In the genomic region with DNA sequence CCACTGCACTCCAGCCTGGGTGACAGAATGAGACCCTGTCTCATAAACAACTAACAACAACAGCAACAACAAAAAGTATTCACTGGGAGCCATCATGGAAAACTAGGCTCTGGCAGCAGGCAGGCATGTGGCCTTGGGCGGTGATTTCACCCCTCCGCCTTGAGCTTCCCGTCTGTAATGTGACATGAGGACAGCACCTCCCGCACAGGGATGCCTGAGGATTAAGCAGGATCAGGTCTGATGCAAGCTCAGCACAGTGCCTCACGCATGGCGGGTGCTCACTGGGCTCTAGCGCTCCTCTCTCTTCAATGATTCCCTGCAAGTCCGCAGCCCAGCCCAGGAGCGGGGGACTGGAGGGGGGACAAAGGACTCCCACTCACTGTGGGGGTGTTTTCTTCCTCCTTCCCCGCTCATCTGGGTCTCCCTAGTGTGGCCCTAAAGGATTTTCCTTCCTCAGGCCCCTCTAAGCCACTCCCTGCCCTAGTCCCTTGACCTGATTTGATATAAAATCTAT, we compare ENCODE assay signal across 11 cellular contexts. TPM values are rescaled to one million over a fixed set of nuclear protein-coding genes. Genes with fewer than 3 reads are reported as not detected.
DNase-seq lines count a peak whose midpoint lies in the region; ATAC-seq and TF ChIP-seq lines count a peak whose summit lies in the region.
"Had no signal": no experiment of that assay in that cellular context is flagged by ENCODE, and none has a peak within 500 bp of the region (broad histone marks: within the 10 kb centered on the region; RNA-seq: fewer than 3 reads in every experiment).

No MANE protein-coding gene starts in this region.

- no peak overlapping the region for H3K4me2 ChIP-seq in OCI-LY7 (ENCODE audit: low read length)

- H3K4me1 Mint-ChIP-seq in brain = peaks cover 48% of the 10 kb centered on the region

- H3K9me3 ChIP-seq in lower lobe of right lung (no peaks in the 10 kb centered on the region), thoracic aorta (no peaks in the 10 kb centered on the region), OCI-LY7 (ENCODE audit: low read length) (no peaks in the 10 kb centered on the region)

- no peaks in the 10 kb centered on the region for H3K9me2 ChIP-seq in OCI-LY7 (ENCODE audit: insufficient read depth, low read length)

- H4K20me1 ChIP-seq in OCI-LY7 (ENCODE audit: insufficient read depth, low read length) = no peaks in the 10 kb centered on the region

- H3K4me3 Mint-ChIP-seq in brain = peak overlapping the region in 3 of 5 experiments; percentile 21 to 48 (median 32)

- DNase-seq in M059J (ENCODE audit: low read depth) (peak; percentile 59), lower lobe of right lung (no peak), thoracic aorta (ENCODE audit: low spot score) (no peak), OCI-LY7 (ENCODE audit: low spot score) (no peak), NCI-H2107 treated with DMSO at 0.1 percent for 48 hours (lab: John Stamatoyannopoulos, UW; ENCODE audit: unreplicated experiment) (no peak)
- DNase-seq: activated CD8-positive, alpha-beta memory T cell treated with anti-CD3 and anti-CD28 coated beads, Interleukin-2, amount 50 U/mL, for 48 hours; NCI-H2171; posterior cingulate gyrus had no signal

- TF ChIP-seq CTCF in brain (conservative IDR thresholded peaks at IDR 0.05) = no peak
- no peak for TF ChIP-seq CTCF in lower lobe of right lung (IDR thresholded peaks at IDR 0.05)
- no peak for TF ChIP-seq CTCF in thoracic aorta (IDR thresholded peaks at IDR 0.05)
- TF ChIP-seq CTCF in OCI-LY7 (conservative IDR thresholded peaks at IDR 0.05; ENCODE audit: low read length) = no peak

- intact Hi-C loops in lower lobe of right lung (cut with DNase I) = no loop called here
- intact Hi-C loops in OCI-LY7 (cut with micrococcal nuclease; ENCODE audit: unreplicated experiment) = no loop called here

- H3K27ac Mint-ChIP-seq in brain = peak overlapping the region; percentile 24 to 75 (median 57)

- H3K27ac ChIP-seq in lower lobe of right lung = peak overlapping the region; percentile 1
- H3K27ac ChIP-seq in thoracic aorta = peak overlapping the region; percentile 89 to 99
- H3K27ac ChIP-seq in OCI-LY7 (ENCODE audit: low read depth, low read length, poor library complexity, severe bottlenecking) = no peak overlapping the region

- CTCF ChIA-PET in OCI-LY7 (lab: Charles Lee; ENCODE audit: unreplicated experiment) = no interaction called here

- no peaks in the 10 kb centered on the region for H3K79me2 ChIP-seq in OCI-LY7 (ENCODE audit: insufficient read depth, low read depth, low read length)

- H3K4me3 ChIP-seq in lower lobe of right lung (no peak overlapping the region), thoracic aorta (peak overlapping the region; percentile 96), OCI-LY7 (ENCODE audit: low read depth, low read length, poor library complexity, severe bottlenecking) (no peak overlapping the region)

- no peaks in the 10 kb centered on the region for H3K36me3 Mint-ChIP-seq in brain

- H3K4me1 ChIP-seq in lower lobe of right lung (peaks cover 52% of the 10 kb centered on the region), thoracic aorta (ENCODE audit: control insufficient read depth in 1 of 2, low read depth in 2 of 2) (peaks cover 29 to 71% of the 10 kb centered on the region in 2 donors), OCI-LY7 (ENCODE audit: insufficient read depth, low read length, poor library complexity, severe bottlenecking) (peaks cover 8% of the 10 kb centered on the region)

- H3K27me3 ChIP-seq in lower lobe of right lung (ENCODE audit: low read depth) (no peaks in the 10 kb centered on the region), thoracic aorta (replicated peaks; ENCODE audit: insufficient read depth) (no peaks in the 10 kb centered on the region)

- peaks cover 4% of the 10 kb centered on the region for H3K27me3 Mint-ChIP-seq in brain

- H3K36me3 ChIP-seq in lower lobe of right lung (no peaks in the 10 kb centered on the region), thoracic aorta (no peaks in the 10 kb centered on the region), OCI-LY7 (ENCODE audit: insufficient read depth, low read length) (no peaks in the 10 kb centered on the region)

- no peak overlapping the region for H2AFZ ChIP-seq in OCI-LY7 (ENCODE audit: low read length)

- H3K9me3 Mint-ChIP-seq in brain = peaks cover 0 to 3% (median 2%) of the 10 kb centered on the region in 5 experiments

- POLR2A ChIA-PET in OCI-LY7 (lab: Charles Lee) = no interaction called here

- no TSS peak for BruUV-seq in OCI-LY7 (replicated peaks; lab: Mats Ljungman, UMichigan)

- ATAC-seq in lower lobe of right lung (no peak), thoracic aorta (ENCODE audit: insufficient number of reproducible peaks, low FRiP score, low read depth) (no peak), HG03439 (IDR thresholded peaks at IDR 0.05; ENCODE audit: unreplicated experiment) (no peak), GM19467 (IDR thresholded peaks at IDR 0.05; ENCODE audit: unreplicated experiment) (no peak)

RNA-seq across cellular contexts. Expression of gene PLCD3, which starts 2.8 kb away (rescaled TPM):
- 31.2 and 36.3 TPM in 2 replicates for total RNA-seq in M059J (2014; rRNA removed; shearing (Covaris generic))
- polyA plus RNA-seq in brain (ENCODE audit: insufficient read depth, low read depth, low replicate concordance) = 35.8 TPM
- 38.3 TPM for total RNA-seq in lower lobe of right lung
- 100 to 1,000 TPM in 1 of 2 donors, 10 to 100 TPM in 1; 79.3 to 116 TPM for total RNA-seq in thoracic aorta
- 1.4 and 3.6 TPM in 2 replicates for total RNA-seq in OCI-LY7 (2014; rRNA removed; shearing (Covaris generic))
- total RNA-seq in OCI-LY7 (2022) = 1.7 and 4.6 TPM in 2 replicates

RNA-seq across cellular contexts. Expression of gene ACBD4, which starts 6.0 kb away (rescaled TPM):
- total RNA-seq in M059J (2014; rRNA removed; shearing (Covaris generic)) = 1.5 and 3.7 TPM in 2 replicates
- polyA plus RNA-seq in brain (ENCODE audit: insufficient read depth, low read depth, low replicate concordance) = 7.6 TPM
- 16.6 TPM for total RNA-seq in lower lobe of right lung
- 10 to 100 TPM; 21.5 to 27.9 TPM for total RNA-seq in thoracic aorta
- 14.6 and 14.8 TPM in 2 replicates for total RNA-seq in OCI-LY7 (2014; rRNA removed; shearing (Covaris generic))
- total RNA-seq in OCI-LY7 (2022) = 22.2 and 24.0 TPM in 2 replicates

RNA-seq across cellular contexts. Expression of gene HEXIM1, which starts 18.8 kb away (rescaled TPM):
- total RNA-seq in M059J (2014; rRNA removed; shearing (Covaris generic)) = 3.4 and 8.0 TPM in 2 replicates
- polyA plus RNA-seq in brain (ENCODE audit: insufficient read depth, low read depth, low replicate concordance) = 10.8 TPM
- 33.9 TPM for total RNA-seq in lower lobe of right lung
- 10 to 100 TPM; 34.9 to 89.1 TPM for total RNA-seq in thoracic aorta
- total RNA-seq in OCI-LY7 (2014; rRNA removed; shearing (Covaris generic)) = 12.1 and 13.9 TPM in 2 replicates
- 16.4 and 17.2 TPM in 2 replicates for total RNA-seq in OCI-LY7 (2022)

RNA-seq across cellular contexts. Expression of gene HEXIM2, which starts 32.2 kb away (rescaled TPM):
- total RNA-seq in M059J (2014; rRNA removed; shearing (Covaris generic)) = 3.2 and 7.0 TPM in 2 replicates
- polyA plus RNA-seq in brain (ENCODE audit: insufficient read depth, low read depth, low replicate concordance) = 17.2 TPM
- total RNA-seq in lower lobe of right lung (6.4 TPM), thoracic aorta (1 to 10 TPM in 1 of 2 donors, not detected in 1; 1.5 TPM), OCI-LY7 (2022) (9.7 and 11.1 TPM in 2 replicates)
- total RNA-seq in OCI-LY7 (2014; rRNA removed; shearing (Covaris generic)) = 8.6 and 9.3 TPM in 2 replicates
